Comparison of ENCODE assay signal across 1 cellular context in the genomic region with DNA sequence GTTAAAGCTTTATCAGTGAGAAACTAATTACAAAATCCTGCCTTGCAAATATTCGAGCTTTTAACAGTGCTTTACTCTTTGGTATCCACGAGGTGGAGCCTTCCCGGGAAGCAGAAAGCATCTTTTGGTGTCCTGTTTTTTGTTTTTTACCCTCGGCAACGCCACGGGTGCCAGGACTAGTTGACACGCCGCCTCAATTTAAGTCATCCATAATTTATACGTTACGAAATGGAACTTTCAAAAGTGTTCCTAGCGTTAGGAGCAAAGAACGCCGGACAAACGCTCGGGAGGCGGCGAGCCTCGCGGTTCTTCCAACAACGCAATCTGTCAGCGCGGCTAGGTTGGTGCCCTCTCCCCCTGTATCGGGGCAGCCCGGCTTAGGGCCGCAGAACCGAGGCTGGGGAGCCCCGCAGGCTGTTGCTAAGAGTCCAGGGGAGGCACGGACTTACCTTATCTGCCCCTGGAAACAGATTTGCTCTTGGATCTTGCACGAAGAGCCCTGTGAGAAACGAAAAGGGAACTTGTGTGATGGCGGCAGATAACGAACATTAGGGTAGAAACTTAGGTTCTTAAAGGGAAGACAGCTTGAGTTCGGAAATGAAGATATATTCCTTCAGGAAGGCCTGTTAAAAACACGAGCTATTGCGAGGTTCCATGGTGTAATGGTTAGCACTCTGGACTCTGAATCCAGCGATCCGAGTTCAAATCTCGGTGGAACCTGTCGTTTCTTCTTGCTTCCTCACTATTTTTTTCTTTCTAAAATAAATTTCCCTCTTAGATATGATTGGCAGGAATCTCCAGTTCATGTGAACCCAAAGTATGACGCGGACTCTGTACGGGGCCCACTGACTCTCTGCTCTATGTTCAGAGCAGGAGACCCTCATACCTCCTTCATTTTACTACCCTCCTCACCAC.
TF ChIP-seq lines count a peak whose summit lies in the region.

No MANE protein-coding gene starts in this region.

TF ChIP-seq in HepG2, 621 proteins besides CTCF, POLR2A, EP300 and RAD21 (continued from another document and continues in another):
- TF ChIP-seq, protein P1, sequence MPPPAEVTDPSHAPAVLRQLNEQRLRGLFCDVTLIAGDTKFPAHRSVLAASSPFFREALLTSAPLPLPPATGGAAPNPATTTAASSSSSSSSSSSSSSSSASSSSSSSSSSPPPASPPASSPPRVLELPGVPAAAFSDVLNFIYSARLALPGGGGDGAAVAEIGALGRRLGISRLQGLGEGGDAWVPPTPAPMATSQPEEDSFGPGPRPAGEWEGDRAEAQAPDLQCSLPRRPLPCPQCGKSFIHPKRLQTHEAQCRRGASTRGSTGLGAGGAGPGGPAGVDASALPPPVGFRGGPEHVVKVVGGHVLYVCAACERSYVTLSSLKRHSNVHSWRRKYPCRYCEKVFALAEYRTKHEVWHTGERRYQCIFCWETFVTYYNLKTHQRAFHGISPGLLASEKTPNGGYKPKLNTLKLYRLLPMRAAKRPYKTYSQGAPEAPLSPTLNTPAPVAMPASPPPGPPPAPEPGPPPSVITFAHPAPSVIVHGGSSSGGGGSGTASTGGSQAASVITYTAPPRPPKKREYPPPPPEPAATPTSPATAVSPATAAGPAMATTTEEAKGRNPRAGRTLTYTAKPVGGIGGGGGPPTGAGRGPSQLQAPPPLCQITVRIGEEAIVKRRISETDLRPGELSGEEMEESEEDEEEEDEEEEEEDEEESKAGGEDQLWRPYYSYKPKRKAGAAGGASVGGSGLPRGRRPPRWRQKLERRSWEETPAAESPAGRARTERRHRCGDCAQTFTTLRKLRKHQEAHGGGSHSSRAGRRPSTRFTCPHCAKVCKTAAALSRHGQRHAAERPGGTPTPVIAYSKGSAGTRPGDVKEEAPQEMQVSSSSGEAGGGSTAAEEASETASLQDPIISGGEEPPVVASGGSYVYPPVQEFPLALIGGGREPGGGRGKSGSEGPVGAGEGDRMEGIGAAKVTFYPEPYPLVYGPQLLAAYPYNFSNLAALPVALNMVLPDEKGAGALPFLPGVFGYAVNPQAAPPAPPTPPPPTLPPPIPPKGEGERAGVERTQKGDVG (CRISPR knock-in tag; IDR thresholded peaks at IDR 0.05; ENCODE audit: borderline replicate concordance): 0 out of 2 replicates have a peak, but pooled peaks have one; percentile 25
- TF ChIP-seq SAP130 (CRISPR knock-in tag; IDR thresholded peaks at IDR 0.05; ENCODE audit: low read depth) (0 out of 2 replicates have a peak, but pooled peaks have one; percentile 45), ZBTB7A (CRISPR knock-in tag; IDR thresholded peaks at IDR 0.05) (no peak), ZNF790 (CRISPR knock-in tag; IDR thresholded peaks at IDR 0.05; ENCODE audit: borderline replicate concordance) (no peak), NR2F2 (IDR thresholded peaks at IDR 0.05; ENCODE audit: borderline replicate concordance, low read depth) (peak; percentile 41; the same call in 1 of the 2 replicates), NCOR1 (IDR thresholded peaks at IDR 0.05; ENCODE audit: borderline replicate concordance, low read length) (peak; percentile 56; the same call in 1 of the 2 replicates), PRMT3 (CRISPR knock-in tag; IDR thresholded peaks at IDR 0.05; ENCODE audit: borderline replicate concordance, low read depth) (0 out of 2 replicates have a peak, but pooled peaks have one; percentile 39), MIXL1 (CRISPR knock-in tag; IDR thresholded peaks at IDR 0.05) (peak; percentile 68; the same call in 1 of the 2 replicates)
- TF ChIP-seq, protein P2, sequence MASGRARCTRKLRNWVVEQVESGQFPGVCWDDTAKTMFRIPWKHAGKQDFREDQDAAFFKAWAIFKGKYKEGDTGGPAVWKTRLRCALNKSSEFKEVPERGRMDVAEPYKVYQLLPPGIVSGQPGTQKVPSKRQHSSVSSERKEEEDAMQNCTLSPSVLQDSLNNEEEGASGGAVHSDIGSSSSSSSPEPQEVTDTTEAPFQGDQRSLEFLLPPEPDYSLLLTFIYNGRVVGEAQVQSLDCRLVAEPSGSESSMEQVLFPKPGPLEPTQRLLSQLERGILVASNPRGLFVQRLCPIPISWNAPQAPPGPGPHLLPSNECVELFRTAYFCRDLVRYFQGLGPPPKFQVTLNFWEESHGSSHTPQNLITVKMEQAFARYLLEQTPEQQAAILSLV (CRISPR knock-in tag; IDR thresholded peaks at IDR 0.05; ENCODE audit: borderline replicate concordance): no peak
- TF ChIP-seq, protein P3, sequence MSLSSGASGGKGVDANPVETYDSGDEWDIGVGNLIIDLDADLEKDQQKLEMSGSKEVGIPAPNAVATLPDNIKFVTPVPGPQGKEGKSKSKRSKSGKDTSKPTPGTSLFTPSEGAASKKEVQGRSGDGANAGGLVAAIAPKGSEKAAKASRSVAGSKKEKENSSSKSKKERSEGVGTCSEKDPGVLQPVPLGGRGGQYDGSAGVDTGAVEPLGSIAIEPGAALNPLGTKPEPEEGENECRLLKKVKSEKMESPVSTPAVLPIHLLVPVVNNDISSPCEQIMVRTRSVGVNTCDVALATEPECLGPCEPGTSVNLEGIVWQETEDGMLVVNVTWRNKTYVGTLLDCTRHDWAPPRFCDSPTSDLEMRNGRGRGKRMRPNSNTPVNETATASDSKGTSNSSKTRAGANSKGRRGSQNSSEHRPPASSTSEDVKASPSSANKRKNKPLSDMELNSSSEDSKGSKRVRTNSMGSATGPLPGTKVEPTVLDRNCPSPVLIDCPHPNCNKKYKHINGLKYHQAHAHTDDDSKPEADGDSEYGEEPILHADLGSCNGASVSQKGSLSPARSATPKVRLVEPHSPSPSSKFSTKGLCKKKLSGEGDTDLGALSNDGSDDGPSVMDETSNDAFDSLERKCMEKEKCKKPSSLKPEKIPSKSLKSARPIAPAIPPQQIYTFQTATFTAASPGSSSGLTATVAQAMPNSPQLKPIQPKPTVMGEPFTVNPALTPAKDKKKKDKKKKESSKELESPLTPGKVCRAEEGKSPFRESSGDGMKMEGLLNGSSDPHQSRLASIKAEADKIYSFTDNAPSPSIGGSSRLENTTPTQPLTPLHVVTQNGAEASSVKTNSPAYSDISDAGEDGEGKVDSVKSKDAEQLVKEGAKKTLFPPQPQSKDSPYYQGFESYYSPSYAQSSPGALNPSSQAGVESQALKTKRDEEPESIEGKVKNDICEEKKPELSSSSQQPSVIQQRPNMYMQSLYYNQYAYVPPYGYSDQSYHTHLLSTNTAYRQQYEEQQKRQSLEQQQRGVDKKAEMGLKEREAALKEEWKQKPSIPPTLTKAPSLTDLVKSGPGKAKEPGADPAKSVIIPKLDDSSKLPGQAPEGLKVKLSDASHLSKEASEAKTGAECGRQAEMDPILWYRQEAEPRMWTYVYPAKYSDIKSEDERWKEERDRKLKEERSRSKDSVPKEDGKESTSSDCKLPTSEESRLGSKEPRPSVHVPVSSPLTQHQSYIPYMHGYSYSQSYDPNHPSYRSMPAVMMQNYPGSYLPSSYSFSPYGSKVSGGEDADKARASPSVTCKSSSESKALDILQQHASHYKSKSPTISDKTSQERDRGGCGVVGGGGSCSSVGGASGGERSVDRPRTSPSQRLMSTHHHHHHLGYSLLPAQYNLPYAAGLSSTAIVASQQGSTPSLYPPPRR (CRISPR knock-in tag; IDR thresholded peaks at IDR 0.05; ENCODE audit: borderline replicate concordance): no peak
- TF ChIP-seq, protein P4, sequence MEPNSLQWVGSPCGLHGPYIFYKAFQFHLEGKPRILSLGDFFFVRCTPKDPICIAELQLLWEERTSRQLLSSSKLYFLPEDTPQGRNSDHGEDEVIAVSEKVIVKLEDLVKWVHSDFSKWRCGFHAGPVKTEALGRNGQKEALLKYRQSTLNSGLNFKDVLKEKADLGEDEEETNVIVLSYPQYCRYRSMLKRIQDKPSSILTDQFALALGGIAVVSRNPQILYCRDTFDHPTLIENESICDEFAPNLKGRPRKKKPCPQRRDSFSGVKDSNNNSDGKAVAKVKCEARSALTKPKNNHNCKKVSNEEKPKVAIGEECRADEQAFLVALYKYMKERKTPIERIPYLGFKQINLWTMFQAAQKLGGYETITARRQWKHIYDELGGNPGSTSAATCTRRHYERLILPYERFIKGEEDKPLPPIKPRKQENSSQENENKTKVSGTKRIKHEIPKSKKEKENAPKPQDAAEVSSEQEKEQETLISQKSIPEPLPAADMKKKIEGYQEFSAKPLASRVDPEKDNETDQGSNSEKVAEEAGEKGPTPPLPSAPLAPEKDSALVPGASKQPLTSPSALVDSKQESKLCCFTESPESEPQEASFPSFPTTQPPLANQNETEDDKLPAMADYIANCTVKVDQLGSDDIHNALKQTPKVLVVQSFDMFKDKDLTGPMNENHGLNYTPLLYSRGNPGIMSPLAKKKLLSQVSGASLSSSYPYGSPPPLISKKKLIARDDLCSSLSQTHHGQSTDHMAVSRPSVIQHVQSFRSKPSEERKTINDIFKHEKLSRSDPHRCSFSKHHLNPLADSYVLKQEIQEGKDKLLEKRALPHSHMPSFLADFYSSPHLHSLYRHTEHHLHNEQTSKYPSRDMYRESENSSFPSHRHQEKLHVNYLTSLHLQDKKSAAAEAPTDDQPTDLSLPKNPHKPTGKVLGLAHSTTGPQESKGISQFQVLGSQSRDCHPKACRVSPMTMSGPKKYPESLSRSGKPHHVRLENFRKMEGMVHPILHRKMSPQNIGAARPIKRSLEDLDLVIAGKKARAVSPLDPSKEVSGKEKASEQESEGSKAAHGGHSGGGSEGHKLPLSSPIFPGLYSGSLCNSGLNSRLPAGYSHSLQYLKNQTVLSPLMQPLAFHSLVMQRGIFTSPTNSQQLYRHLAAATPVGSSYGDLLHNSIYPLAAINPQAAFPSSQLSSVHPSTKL (CRISPR knock-in tag; IDR thresholded peaks at IDR 0.05): peak; percentile 78
- TF ChIP-seq, protein P5, sequence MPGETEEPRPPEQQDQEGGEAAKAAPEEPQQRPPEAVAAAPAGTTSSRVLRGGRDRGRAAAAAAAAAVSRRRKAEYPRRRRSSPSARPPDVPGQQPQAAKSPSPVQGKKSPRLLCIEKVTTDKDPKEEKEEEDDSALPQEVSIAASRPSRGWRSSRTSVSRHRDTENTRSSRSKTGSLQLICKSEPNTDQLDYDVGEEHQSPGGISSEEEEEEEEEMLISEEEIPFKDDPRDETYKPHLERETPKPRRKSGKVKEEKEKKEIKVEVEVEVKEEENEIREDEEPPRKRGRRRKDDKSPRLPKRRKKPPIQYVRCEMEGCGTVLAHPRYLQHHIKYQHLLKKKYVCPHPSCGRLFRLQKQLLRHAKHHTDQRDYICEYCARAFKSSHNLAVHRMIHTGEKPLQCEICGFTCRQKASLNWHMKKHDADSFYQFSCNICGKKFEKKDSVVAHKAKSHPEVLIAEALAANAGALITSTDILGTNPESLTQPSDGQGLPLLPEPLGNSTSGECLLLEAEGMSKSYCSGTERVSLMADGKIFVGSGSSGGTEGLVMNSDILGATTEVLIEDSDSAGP (CRISPR knock-in tag; IDR thresholded peaks at IDR 0.05; ENCODE audit: borderline replicate concordance): peak; percentile 75; the same call in 1 of the 2 replicates
- TF ChIP-seq, protein P6, sequence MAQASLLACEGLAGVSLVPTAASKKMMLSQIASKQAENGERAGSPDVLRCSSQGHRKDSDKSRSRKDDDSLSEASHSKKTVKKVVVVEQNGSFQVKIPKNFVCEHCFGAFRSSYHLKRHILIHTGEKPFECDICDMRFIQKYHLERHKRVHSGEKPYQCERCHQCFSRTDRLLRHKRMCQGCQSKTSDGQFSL (CRISPR knock-in tag; IDR thresholded peaks at IDR 0.05): no peak
- TF ChIP-seq, protein P7, sequence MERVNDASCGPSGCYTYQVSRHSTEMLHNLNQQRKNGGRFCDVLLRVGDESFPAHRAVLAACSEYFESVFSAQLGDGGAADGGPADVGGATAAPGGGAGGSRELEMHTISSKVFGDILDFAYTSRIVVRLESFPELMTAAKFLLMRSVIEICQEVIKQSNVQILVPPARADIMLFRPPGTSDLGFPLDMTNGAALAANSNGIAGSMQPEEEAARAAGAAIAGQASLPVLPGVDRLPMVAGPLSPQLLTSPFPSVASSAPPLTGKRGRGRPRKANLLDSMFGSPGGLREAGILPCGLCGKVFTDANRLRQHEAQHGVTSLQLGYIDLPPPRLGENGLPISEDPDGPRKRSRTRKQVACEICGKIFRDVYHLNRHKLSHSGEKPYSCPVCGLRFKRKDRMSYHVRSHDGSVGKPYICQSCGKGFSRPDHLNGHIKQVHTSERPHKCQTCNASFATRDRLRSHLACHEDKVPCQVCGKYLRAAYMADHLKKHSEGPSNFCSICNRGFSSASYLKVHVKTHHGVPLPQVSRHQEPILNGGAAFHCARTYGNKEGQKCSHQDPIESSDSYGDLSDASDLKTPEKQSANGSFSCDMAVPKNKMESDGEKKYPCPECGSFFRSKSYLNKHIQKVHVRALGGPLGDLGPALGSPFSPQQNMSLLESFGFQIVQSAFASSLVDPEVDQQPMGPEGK (CRISPR knock-in tag; IDR thresholded peaks at IDR 0.05): peak; percentile 12; the same call in 1 of the 2 replicates
- TF ChIP-seq, protein P8, sequence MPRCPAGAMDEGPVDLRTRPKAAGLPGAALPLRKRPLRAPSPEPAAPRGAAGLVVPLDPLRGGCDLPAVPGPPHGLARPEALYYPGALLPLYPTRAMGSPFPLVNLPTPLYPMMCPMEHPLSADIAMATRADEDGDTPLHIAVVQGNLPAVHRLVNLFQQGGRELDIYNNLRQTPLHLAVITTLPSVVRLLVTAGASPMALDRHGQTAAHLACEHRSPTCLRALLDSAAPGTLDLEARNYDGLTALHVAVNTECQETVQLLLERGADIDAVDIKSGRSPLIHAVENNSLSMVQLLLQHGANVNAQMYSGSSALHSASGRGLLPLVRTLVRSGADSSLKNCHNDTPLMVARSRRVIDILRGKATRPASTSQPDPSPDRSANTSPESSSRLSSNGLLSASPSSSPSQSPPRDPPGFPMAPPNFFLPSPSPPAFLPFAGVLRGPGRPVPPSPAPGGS (CRISPR knock-in tag; IDR thresholded peaks at IDR 0.05): peak; percentile 38; the same call in 1 of the 2 replicates
